Comparison of ENCODE assay signal across 1 cellular context in the genomic region with DNA sequence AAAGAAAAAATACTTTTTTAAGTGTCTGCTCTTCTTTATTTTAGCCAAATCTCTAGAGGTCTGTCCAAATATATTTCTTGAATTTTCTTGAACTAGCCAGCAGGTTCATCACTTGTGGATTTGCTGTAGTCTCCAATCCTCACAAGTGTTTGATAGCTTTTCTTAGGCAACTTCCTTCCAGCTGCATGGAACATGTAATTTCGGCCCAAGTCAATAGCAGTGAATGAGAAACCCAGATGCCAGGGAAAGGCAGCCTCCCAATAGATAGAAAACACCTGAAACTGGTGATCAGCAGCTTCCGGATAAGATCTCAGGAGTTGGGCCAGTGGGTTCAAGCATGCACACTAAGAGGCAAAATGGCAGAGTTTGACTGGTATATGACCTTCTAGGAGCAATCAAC.
TF ChIP-seq lines count a peak whose summit lies in the region.

No MANE protein-coding gene starts in this region.

TF ChIP-seq in H1, 55 proteins besides CTCF, POLR2A, EP300 and RAD21:
- TF ChIP-seq, protein P1, sequence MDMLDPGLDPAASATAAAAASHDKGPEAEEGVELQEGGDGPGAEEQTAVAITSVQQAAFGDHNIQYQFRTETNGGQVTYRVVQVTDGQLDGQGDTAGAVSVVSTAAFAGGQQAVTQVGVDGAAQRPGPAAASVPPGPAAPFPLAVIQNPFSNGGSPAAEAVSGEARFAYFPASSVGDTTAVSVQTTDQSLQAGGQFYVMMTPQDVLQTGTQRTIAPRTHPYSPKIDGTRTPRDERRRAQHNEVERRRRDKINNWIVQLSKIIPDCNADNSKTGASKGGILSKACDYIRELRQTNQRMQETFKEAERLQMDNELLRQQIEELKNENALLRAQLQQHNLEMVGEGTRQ (IDR thresholded peaks at IDR 0.05; ENCODE audit: low read length), result no peak
- TF ChIP-seq JUN (IDR thresholded peaks at IDR 0.05; ENCODE audit: low read depth, low read length) (no peak), SP4 (IDR thresholded peaks at IDR 0.05; ENCODE audit: low read length) (no peak), RBBP5 (IDR thresholded peaks at IDR 0.05; ENCODE audit: borderline replicate concordance, low read depth, low read length) (no peak), EZH2 (IDR thresholded peaks at IDR 0.05; ENCODE audit: low read depth, low read length, severe bottlenecking) (no peak), BACH1 (IDR thresholded peaks at IDR 0.05; ENCODE audit: low read length) (no peak), BRCA1 (IDR thresholded peaks at IDR 0.05; ENCODE audit: low read depth, low read length) (no peak), BCL11A (IDR thresholded peaks at IDR 0.05; ENCODE audit: low read depth in 2 of 2, low read length in 2 of 2) (no peak), GABPA (IDR thresholded peaks at IDR 0.05; ENCODE audit: borderline replicate concordance, insufficient read depth, low read length) (no peak), POU5F1 (IDR thresholded peaks at IDR 0.05; ENCODE audit: low read depth, low read length) (no peak), CTBP2 (IDR thresholded peaks at IDR 0.05; ENCODE audit: borderline replicate concordance, insufficient read depth, insufficient read length, low read length) (no peak)
- TF ChIP-seq, protein P2, sequence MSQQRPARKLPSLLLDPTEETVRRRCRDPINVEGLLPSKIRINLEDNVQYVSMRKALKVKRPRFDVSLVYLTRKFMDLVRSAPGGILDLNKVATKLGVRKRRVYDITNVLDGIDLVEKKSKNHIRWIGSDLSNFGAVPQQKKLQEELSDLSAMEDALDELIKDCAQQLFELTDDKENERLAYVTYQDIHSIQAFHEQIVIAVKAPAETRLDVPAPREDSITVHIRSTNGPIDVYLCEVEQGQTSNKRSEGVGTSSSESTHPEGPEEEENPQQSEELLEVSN (IDR thresholded peaks at IDR 0.05), result no peak
